ENCODE assay signal across 8 cellular contexts in genomic region chr11:68838572-68838964, GRCh38. TPM values are rescaled to one million over a fixed set of nuclear protein-coding genes. Genes with fewer than 3 reads are reported as not detected.
DNase-seq lines count a peak whose midpoint lies in the region; ATAC-seq and TF ChIP-seq lines count a peak whose summit lies in the region.

No MANE protein-coding gene starts in this region.

- no peaks in the 10 kb centered on the region for H3K27me3 ChIP-seq in osteoblast (ENCODE audit: insufficient read depth, low read length)

- DNase-seq in GF-D8 (lab: John Stamatoyannopoulos, UW), result peak; percentile 11
- DNase-seq in effector memory CD8-positive, alpha-beta T cell, result peak in 1 of 3 experiments; percentile 21
- DNase-seq in osteoblast (ENCODE audit: insufficient read length, low spot score, missing footprints), result no peak
- no peak for DNase-seq in SIG-M5 (lab: John Stamatoyannopoulos, UW)
- no peak for DNase-seq in hypothalamus (lab: John Stamatoyannopoulos, UW)
- no peak for DNase-seq in activated gamma-delta T cell treated with Interleukin-2 at 50 U/mL for 16 hours

- H3K27me3 Mint-ChIP-seq in T-helper 1 cell treated with Interleukin-12 subunit alpha and Interleukin-12 subunit beta and Interleukin-4 antibody, amounts not matched to agents 30 μg/mL and 1 μg/mL, for 36 hours (ENCODE audit: low read depth), result peaks cover 4% of the 10 kb centered on the region
- no peaks in the 10 kb centered on the region for H3K27me3 Mint-ChIP-seq in effector memory CD8-positive, alpha-beta T cell

- peak overlapping the region; percentile 68 for H3K27ac Mint-ChIP-seq in T-helper 1 cell treated with Interleukin-12 subunit alpha and Interleukin-12 subunit beta and Interleukin-4 antibody, amounts not matched to agents 30 μg/mL and 1 μg/mL, for 36 hours
- H3K27ac Mint-ChIP-seq in effector memory CD8-positive, alpha-beta T cell, result peak overlapping the region; percentile 89 to 90

- no peak for ATAC-seq in effector memory CD8-positive, alpha-beta T cell (replicated peaks)
- no peak for ATAC-seq in HG02973 (IDR thresholded peaks at IDR 0.05; ENCODE audit: unreplicated experiment)

- H3K36me3 ChIP-seq in osteoblast (ENCODE audit: insufficient read depth, low read length), result no peaks in the 10 kb centered on the region

- H3K9me3 ChIP-seq in osteoblast (ENCODE audit: low read depth, low read length), result no peaks in the 10 kb centered on the region

- H3K4me1 ChIP-seq in osteoblast (ENCODE audit: insufficient read depth, low read length), result peaks cover 41% of the 10 kb centered on the region

- H3K4me3 Mint-ChIP-seq in T-helper 1 cell treated with Interleukin-12 subunit alpha and Interleukin-12 subunit beta and Interleukin-4 antibody, amounts not matched to agents 30 μg/mL and 1 μg/mL, for 36 hours, result peak overlapping the region; percentile 76
- peak overlapping the region; percentile 81 to 87 for H3K4me3 Mint-ChIP-seq in effector memory CD8-positive, alpha-beta T cell

- H3K4me2 ChIP-seq in osteoblast (ENCODE audit: insufficient read depth, low read length), result peak overlapping the region; percentile 90

- TF ChIP-seq CTCF in osteoblast (IDR thresholded peaks at IDR 0.05; ENCODE audit: extremely low read depth, low read depth, low read length), result no peak

- peaks cover 56% of the 10 kb centered on the region for H3K79me2 ChIP-seq in osteoblast (ENCODE audit: insufficient read depth, low read length)

- H4K20me1 ChIP-seq in osteoblast (ENCODE audit: insufficient read depth, low read length), result peaks cover 11% of the 10 kb centered on the region

- H3K27ac ChIP-seq in osteoblast (ENCODE audit: low read depth, low read length), result peak overlapping the region; percentile 85

- peak overlapping the region; percentile 75 for H2AFZ ChIP-seq in osteoblast (ENCODE audit: low read length)

- H3K36me3 Mint-ChIP-seq in T-helper 1 cell treated with Interleukin-12 subunit alpha and Interleukin-12 subunit beta and Interleukin-4 antibody, amounts not matched to agents 30 μg/mL and 1 μg/mL, for 36 hours (ENCODE audit: low read depth), result peaks cover 3% of the 10 kb centered on the region
- peaks cover 32% of the 10 kb centered on the region for H3K36me3 Mint-ChIP-seq in effector memory CD8-positive, alpha-beta T cell (ENCODE audit: insufficient read depth)

- H3K9me3 Mint-ChIP-seq in T-helper 1 cell treated with Interleukin-12 subunit alpha and Interleukin-12 subunit beta and Interleukin-4 antibody, amounts not matched to agents 30 μg/mL and 1 μg/mL, for 36 hours, result no peaks in the 10 kb centered on the region
- no peaks in the 10 kb centered on the region for H3K9me3 Mint-ChIP-seq in effector memory CD8-positive, alpha-beta T cell

- peaks cover 35% of the 10 kb centered on the region for H3K4me1 Mint-ChIP-seq in T-helper 1 cell treated with Interleukin-12 subunit alpha and Interleukin-12 subunit beta and Interleukin-4 antibody, amounts not matched to agents 30 μg/mL and 1 μg/mL, for 36 hours (ENCODE audit: low read depth)
- H3K4me1 Mint-ChIP-seq in effector memory CD8-positive, alpha-beta T cell (ENCODE audit: low read depth in 2 of 2), result peaks cover 37 to 43% of the 10 kb centered on the region in 2 donors

- H3K4me3 ChIP-seq in osteoblast (ENCODE audit: insufficient read depth, low read length), result peak overlapping the region; percentile 91

RNA-seq across cellular contexts. Expression of gene CPT1A, which starts 3.1 kb away (rescaled TPM):
- 29.3 and 30.4 TPM in 2 replicates for total RNA-seq in osteoblast
